ENCODE assay signal across 1 cellular context in genomic region chr7:127907110-127907509, GRCh38.
TF ChIP-seq lines count a peak whose summit lies in the region.

No MANE protein-coding gene starts in this region.

TF ChIP-seq in WTC11, 78 proteins besides CTCF, POLR2A, EP300 and RAD21 (continued from another document):
- TF ChIP-seq ZNF317 (CRISPR knock-in tag; IDR thresholded peaks at IDR 0.05; ENCODE audit: borderline replicate concordance, low read depth) (no peak), ELF4 (CRISPR knock-in tag; IDR thresholded peaks at IDR 0.05; ENCODE audit: low read depth) (no peak), PRDM15 (CRISPR knock-in tag; IDR thresholded peaks at IDR 0.05) (no peak), ZNF281 (CRISPR knock-in tag; IDR thresholded peaks at IDR 0.05) (no peak), MYBL2 (CRISPR knock-in tag; IDR thresholded peaks at IDR 0.05) (no peak), ZNF416 (CRISPR knock-in tag; IDR thresholded peaks at IDR 0.05) (no peak)
